ENCODE assay signal across 1 cellular context in genomic region chr19:33763661-33764343, GRCh38.
TF ChIP-seq lines count a peak whose summit lies in the region.

No MANE protein-coding gene starts in this region.

TF ChIP-seq in GM23338, 12 proteins besides CTCF, POLR2A, EP300 and RAD21 (continued from another document):
- TF ChIP-seq STAT1 (IDR thresholded peaks at IDR 0.05; ENCODE audit: unreplicated experiment), result no peak
- TF ChIP-seq JUNB (IDR thresholded peaks at IDR 0.05; ENCODE audit: unreplicated experiment), result no peak
- no peak for TF ChIP-seq CREB1 (CRISPR knock-in tag; IDR thresholded peaks at IDR 0.05; ENCODE audit: low read depth)
- TF ChIP-seq EZH2 (IDR thresholded peaks at IDR 0.05; ENCODE audit: low read depth, unreplicated experiment), result no peak
- no peak for TF ChIP-seq ZNF331 (CRISPR knock-in tag; IDR thresholded peaks at IDR 0.05; ENCODE audit: low read depth)
- no peak for TF ChIP-seq ETS1 (IDR thresholded peaks at IDR 0.05)
- no peak for TF ChIP-seq REST (IDR thresholded peaks at IDR 0.05; ENCODE audit: unreplicated experiment)
- no peak for TF ChIP-seq POLR2AphosphoS5 (IDR thresholded peaks at IDR 0.05; ENCODE audit: low read depth)
- TF ChIP-seq EZH2phosphoT487 (IDR thresholded peaks at IDR 0.05; ENCODE audit: unreplicated experiment), result no peak
